Comparison of ENCODE assay signal across 12 cellular contexts in the genomic region with DNA sequence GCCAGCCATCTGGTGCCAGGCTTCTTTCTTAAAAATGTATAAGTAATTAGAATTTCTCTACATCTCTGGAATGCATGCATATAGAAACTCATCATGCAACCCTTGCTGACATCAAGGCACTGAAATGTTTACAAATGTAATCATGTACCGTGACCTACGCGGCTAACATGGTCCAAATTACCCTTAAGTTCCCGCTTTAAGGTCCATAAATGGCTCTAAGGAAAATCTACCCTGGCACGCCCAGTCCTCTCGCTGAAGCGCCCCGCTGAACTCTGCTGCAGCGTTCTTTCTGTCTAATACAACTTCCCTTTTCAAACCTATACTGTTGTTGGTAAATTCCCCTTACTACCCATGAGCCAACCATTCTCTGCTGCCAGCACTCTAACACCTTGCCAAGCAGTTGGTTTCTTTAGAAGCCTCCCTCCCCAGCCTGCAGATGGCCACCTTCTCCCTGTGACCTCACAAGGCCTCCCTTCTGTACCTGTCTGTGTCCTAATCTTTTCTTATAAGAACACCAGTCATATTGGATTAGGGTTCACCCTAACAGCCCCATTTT. TPM values are rescaled to one million over a fixed set of nuclear protein-coding genes. Genes with fewer than 3 reads are reported as not detected.
DNase-seq lines count a peak whose midpoint lies in the region; ATAC-seq, FAIRE-seq and TF ChIP-seq lines count a peak whose summit lies in the region.
"Had no signal": no experiment of that assay in that cellular context is flagged by ENCODE, and none has a peak within 500 bp of the region (broad histone marks: within the 10 kb centered on the region; RNA-seq: fewer than 3 reads in every experiment).

No MANE protein-coding gene starts in this region.

- ATAC-seq in A549 (no peak), esophagus mucosa (peak; percentile 28), GM21390 (IDR thresholded peaks at IDR 0.05; ENCODE audit: unreplicated experiment) (no peak), HG02610 (IDR thresholded peaks at IDR 0.05; ENCODE audit: unreplicated experiment) (no peak)

- TF ChIP-seq EP300 in A549 (IDR thresholded peaks at IDR 0.05), result no peak

- CTCF ChIA-PET in A549 (lab: Yijun Ruan, JAX), result interaction anchor here (1.2 kb wide), 1 partner anchor 9 kb away, joined by 3 read pairs; no protein-coding TSS in a partner anchor

- H3K9me3 ChIP-seq in A549, result no peaks in the 10 kb centered on the region

- peaks cover 74% of the 10 kb centered on the region for H3K4me1 ChIP-seq in A549

- no peak overlapping the region for H3K4me2 ChIP-seq in A549

- no peak overlapping the region for H3K4me3 ChIP-seq in A549

- no peak for TF ChIP-seq POLR2A in A549 (IDR thresholded peaks at IDR 0.05; ENCODE audit: low read length)

- FAIRE-seq in A549 (lab: Jason Lieb, UNC), result no peak
- FAIRE-seq in GM18507 (lab: Jason Lieb, UNC), result peak; percentile 63

- DNase-seq in A549 (ENCODE audit: low read depth in 1 of 2, low spot score in 1 of 2) (no peak), GM18507 (ENCODE audit: extremely low spot score, insufficient read length, low read depth) (no peak), NOMO-1 treated with dmso at 0.1 percent for 144 hours (lab: John Stamatoyannopoulos, UW; ENCODE audit: unreplicated experiment) (peak; percentile 63), NCI-H524 treated with DMSO at 0.1 percent for 48 hours (lab: John Stamatoyannopoulos, UW) (no peak), H4 (ENCODE audit: low spot score) (no peak)
- DNase-seq: activated CD4-positive, alpha-beta T cell treated with anti-CD3 and anti-CD28 coated beads, Interleukin-2, amount 50 U/mL, for 4 hours; activated naive CD4-positive, alpha-beta T cell treated with anti-CD3 and anti-CD28 coated beads for 36 hours; occipital lobe; stimulated activated naive CD4-positive, alpha-beta T cell treated with Interleukin-2 at 50 U/mL for 16 hours had no signal

- H3K27ac ChIP-seq in A549, result peak overlapping the region; percentile 91 to 95; a peak in 4 of 6 replicates

- 95% methylated on average over 9 of the region's 9 CpGs for WGBS in A549 (ENCODE audit: missing lambda C conversion rate)

- no peak for TF ChIP-seq CTCF in A549 (IDR thresholded peaks at IDR 0.05)

- 0 out of 5 replicates have a peak, but pooled peaks of 1 of the 2 experiments have one; percentile 8 for TF ChIP-seq RAD21 in A549 (conservative IDR thresholded peaks at IDR 0.05 in 1 of 2, IDR thresholded peaks at IDR 0.05 in 1 of 2)

- POLR2A ChIA-PET in A549 (lab: Yijun Ruan, JAX), result no interaction called here

TF ChIP-seq in A549, 52 proteins besides CTCF, POLR2A, EP300 and RAD21:
- TF ChIP-seq CHD4 (IDR thresholded peaks at IDR 0.05; ENCODE audit: borderline replicate concordance), result no peak
- no peak for TF ChIP-seq MAZ (IDR thresholded peaks at IDR 0.05; ENCODE audit: borderline replicate concordance, low read depth, low read length)
- TF ChIP-seq KDM5A (IDR thresholded peaks at IDR 0.05), result no peak
- no peak for TF ChIP-seq MYC (IDR thresholded peaks at IDR 0.05; ENCODE audit: borderline replicate concordance, low read length)
- TF ChIP-seq HOXB13 (CRISPR knock-in tag; IDR thresholded peaks at IDR 0.05; ENCODE audit: low read depth), result no peak
- TF ChIP-seq, protein P1, sequence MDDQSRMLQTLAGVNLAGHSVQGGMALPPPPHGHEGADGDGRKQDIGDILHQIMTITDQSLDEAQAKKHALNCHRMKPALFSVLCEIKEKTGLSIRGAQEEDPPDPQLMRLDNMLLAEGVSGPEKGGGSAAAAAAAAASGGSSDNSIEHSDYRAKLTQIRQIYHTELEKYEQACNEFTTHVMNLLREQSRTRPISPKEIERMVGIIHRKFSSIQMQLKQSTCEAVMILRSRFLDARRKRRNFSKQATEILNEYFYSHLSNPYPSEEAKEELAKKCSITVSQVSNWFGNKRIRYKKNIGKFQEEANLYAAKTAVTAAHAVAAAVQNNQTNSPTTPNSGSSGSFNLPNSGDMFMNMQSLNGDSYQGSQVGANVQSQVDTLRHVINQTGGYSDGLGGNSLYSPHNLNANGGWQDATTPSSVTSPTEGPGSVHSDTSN (IDR thresholded peaks at IDR 0.05), result no peak

RNA-seq across cellular contexts. Expression of a gene that starts 13.5 kb away (rescaled TPM):
- polyA plus RNA-seq in A549 (2011; rRNA removed) (97.7 and 129 TPM in 2 replicates), A549 (2017; fragmentation: RNase III; extraction: RNeasy Plus Mini Kit Qiagen cat#74134 plus additional on column Dnase treatment) (374 to 506 TPM (median 426 TPM) in 3 replicates)
- 295 and 372 TPM in 2 replicates for polyA plus RNA-seq in A549 (2012; cell fraction: cytosol; rRNA removed)
- polyA plus RNA-seq in A549 (2012; cell fraction: nucleus; rRNA removed), result 385 and 449 TPM in 2 replicates
- polyA minus RNA-seq in A549 (2011; rRNA and poly(A)+ RNA removed), result 71.2 and 79.3 TPM in 2 replicates
- total RNA-seq in esophagus mucosa, result 27.8 TPM
- 49.2 and 59.1 TPM in 2 replicates for total RNA-seq in H4 (2014; rRNA removed; shearing (Covaris generic))

RNA-seq across cellular contexts. Expression of a gene that starts 32.5 kb away (rescaled TPM):
- 44.5 and 50.2 TPM in 2 replicates for polyA plus RNA-seq in A549 (2011; rRNA removed)
- 111 and 131 TPM in 2 replicates for polyA plus RNA-seq in A549 (2012; cell fraction: cytosol; rRNA removed)
- polyA plus RNA-seq in A549 (2012; cell fraction: nucleus; rRNA removed), result 252 and 280 TPM in 2 replicates
- polyA plus RNA-seq in A549 (2017; fragmentation: RNase III; extraction: RNeasy Plus Mini Kit Qiagen cat#74134 plus additional on column Dnase treatment), result 94.4 to 99.1 TPM (median 98.1 TPM) in 3 replicates
- polyA minus RNA-seq in A549 (2011; rRNA and poly(A)+ RNA removed), result 92.2 and 97.7 TPM in 2 replicates
- total RNA-seq in esophagus mucosa, result 34.4 TPM
- 51.4 and 57.4 TPM in 2 replicates for total RNA-seq in H4 (2014; rRNA removed; shearing (Covaris generic))
